In the genomic region with DNA sequence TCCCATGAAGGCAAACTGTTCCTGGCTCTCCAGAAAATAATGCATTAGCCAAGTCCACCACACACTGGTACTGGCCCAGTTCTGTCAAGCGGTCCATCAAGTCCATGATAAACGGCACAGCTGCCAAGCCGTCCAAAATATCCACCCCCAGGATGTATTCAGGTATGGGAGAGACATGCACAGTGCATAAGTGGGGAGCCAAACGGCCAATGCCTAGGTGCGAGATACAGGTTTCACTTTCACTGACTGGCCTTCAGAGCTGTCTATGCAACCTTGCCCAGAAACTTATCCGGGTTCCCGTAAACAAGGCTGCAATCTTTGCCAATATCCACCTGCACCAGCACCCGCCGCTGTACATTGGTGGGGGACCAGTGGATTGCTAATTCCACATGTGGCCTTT, we compare ENCODE assay signal across 31 cellular contexts.
"Had no signal": no experiment of that assay in that cellular context is flagged by ENCODE, and none has a peak within 500 bp of the region (broad histone marks: within the 10 kb centered on the region; RNA-seq: fewer than 3 reads in every experiment).

No MANE protein-coding gene starts in this region.

- ATAC-seq: activated CD8-positive, alpha-beta memory T cell treated with anti-CD3 and anti-CD28 coated beads, Interleukin-2, amount 10 ng/mL, durations not matched to agents 7 days and 5 days; activated T-cell treated with anti-CD3 and anti-CD28 coated beads, Interleukin-2, amount 50 U/mL, for 72 hours; activated T-helper 17 cell treated with anti-CD3 and anti-CD28 coated beads, Interleukin-2, amount 50 U/mL, for 72 hours had no signal

- H3K4me3 Mint-ChIP-seq: activated CD4-positive, alpha-beta memory T cell treated with anti-CD3 and anti-CD28 coated beads, Interleukin-2, amount 10 ng/mL, durations not matched to agents 7 days and 5 days; activated CD8-positive, alpha-beta memory T cell treated with anti-CD3 and anti-CD28 coated beads, Interleukin-2, amount 10 ng/mL, durations not matched to agents 7 days and 5 days; activated naive CD8-positive, alpha-beta T cell treated with anti-CD3 and anti-CD28 coated beads for 36 hours; activated T-cell treated with anti-CD3 and anti-CD28 coated beads, Interleukin-2, amount 50 U/mL, for 72 hours; activated T-helper 17 cell treated with anti-CD3 and anti-CD28 coated beads, Interleukin-2, amount 50 U/mL, for 72 hours had no signal

- H3K4me3 ChIP-seq: SJCRH30, SK-N-MC had no signal

- H3K4me1 ChIP-seq: SJCRH30 had no signal

- H3K9me3 Mint-ChIP-seq: activated T-cell treated with anti-CD3 and anti-CD28 coated beads, Interleukin-2, amount 50 U/mL, for 72 hours; activated T-helper 17 cell treated with anti-CD3 and anti-CD28 coated beads, Interleukin-2, amount 50 U/mL, for 72 hours had no signal

- H3K36me3 Mint-ChIP-seq: activated CD8-positive, alpha-beta memory T cell treated with anti-CD3 and anti-CD28 coated beads, Interleukin-2, amount 10 ng/mL, durations not matched to agents 7 days and 5 days; activated naive CD8-positive, alpha-beta T cell treated with anti-CD3 and anti-CD28 coated beads for 36 hours had no signal

- DNase-seq: activated CD4-positive, alpha-beta memory T cell treated with anti-CD3 and anti-CD28 coated beads, Interleukin-2, amount 10 ng/mL, durations not matched to agents 7 days and 5 days; activated CD4-positive, alpha-beta T cell treated with anti-CD3 and anti-CD28 coated beads for 1 hour; activated CD4-positive, alpha-beta T cell treated with anti-CD3 and anti-CD28 coated beads for 48 hours; activated CD4-positive, CD25-positive, alpha-beta regulatory T cell; activated CD8-positive, alpha-beta memory T cell treated with anti-CD3 and anti-CD28 coated beads for 24 hours; activated CD8-positive, alpha-beta memory T cell treated with anti-CD3 and anti-CD28 coated beads, Interleukin-2, amount 10 ng/mL, durations not matched to agents 7 days and 5 days; activated CD8-positive, alpha-beta memory T cell treated with anti-CD3 and anti-CD28 coated beads, Interleukin-2, amount 50 U/mL, for 48 hours; activated effector memory CD4-positive, alpha-beta T cell treated with anti-CD3 and anti-CD28 coated beads, Interleukin-2, amount 50 U/mL, for 16 hours; activated naive CD4-positive, alpha-beta T cell; activated naive CD4-positive, alpha-beta T cell treated with anti-CD3 and anti-CD28 coated beads, Interleukin-2, amount 50 U/mL, for 16 hours; activated naive CD8-positive, alpha-beta T cell treated with anti-CD3 and anti-CD28 coated beads for 36 hours; amniotic stem cell; brain microvascular endothelial cell; central memory CD4-positive, alpha-beta T cell; Karpas-422; KBM-7; NCI-H1048; NCI-H1417; NCI-H146; NCI-H187; NCI-H2081 treated with DMSO at 0.1 percent for 48 hours; NCI-H226; NCI-H446 treated with DMSO at 0.1 percent for 48 hours; NCI-H524; NCI-H82; SJCRH30; T1000; WERI-Rb-1 had no signal

- H3K27me3 Mint-ChIP-seq: activated CD4-positive, alpha-beta memory T cell treated with anti-CD3 and anti-CD28 coated beads, Interleukin-2, amount 10 ng/mL, durations not matched to agents 7 days and 5 days; activated CD8-positive, alpha-beta memory T cell treated with anti-CD3 and anti-CD28 coated beads, Interleukin-2, amount 10 ng/mL, durations not matched to agents 7 days and 5 days; activated naive CD8-positive, alpha-beta T cell treated with anti-CD3 and anti-CD28 coated beads for 36 hours; activated T-helper 17 cell treated with anti-CD3 and anti-CD28 coated beads, Interleukin-2, amount 50 U/mL, for 72 hours had no signal

- H3K27ac ChIP-seq: brain microvascular endothelial cell, SJCRH30, SK-N-MC, WERI-Rb-1 had no signal

- H3K27me3 ChIP-seq: brain microvascular endothelial cell, SJCRH30 had no signal

- H3K36me3 ChIP-seq: brain microvascular endothelial cell, SJCRH30, WERI-Rb-1 had no signal

- H3K4me1 Mint-ChIP-seq: activated CD4-positive, alpha-beta memory T cell treated with anti-CD3 and anti-CD28 coated beads, Interleukin-2, amount 10 ng/mL, durations not matched to agents 7 days and 5 days; activated CD8-positive, alpha-beta memory T cell treated with anti-CD3 and anti-CD28 coated beads, Interleukin-2, amount 10 ng/mL, durations not matched to agents 7 days and 5 days; activated naive CD8-positive, alpha-beta T cell treated with anti-CD3 and anti-CD28 coated beads for 36 hours; activated T-helper 17 cell treated with anti-CD3 and anti-CD28 coated beads, Interleukin-2, amount 50 U/mL, for 72 hours had no signal
